10 cellular contexts compared by ENCODE assay signal in the genomic region with DNA sequence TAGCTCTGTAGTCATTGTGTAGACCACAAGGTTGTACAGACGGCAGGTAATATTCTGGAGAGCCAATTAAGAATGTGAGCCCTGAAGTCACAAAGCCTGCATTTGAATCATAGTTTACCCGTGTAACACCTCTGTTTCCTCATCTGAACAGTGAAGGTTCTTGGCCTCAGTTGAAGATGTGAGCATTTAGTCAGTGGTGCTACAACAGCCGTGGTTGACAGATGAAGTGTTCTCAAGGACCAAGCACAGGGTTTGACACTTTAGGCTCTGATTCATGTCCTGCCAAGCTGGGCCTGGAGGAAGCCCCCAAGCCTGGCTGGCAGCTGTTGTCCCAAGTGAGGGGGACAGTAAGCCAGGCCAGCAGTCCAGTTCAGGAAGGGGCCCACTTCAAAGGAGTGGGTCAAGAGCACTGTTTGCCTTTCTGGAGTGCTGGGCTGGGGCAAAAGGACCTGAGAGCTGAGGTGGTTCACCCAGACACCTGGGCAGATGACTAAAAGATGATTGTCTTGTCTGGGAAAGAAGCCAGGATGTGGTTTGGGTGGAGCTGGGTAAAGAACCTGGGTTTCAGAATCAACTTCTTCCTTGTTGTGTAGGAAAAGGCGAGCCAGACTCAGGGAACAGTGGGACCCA. TPM values are rescaled to one million over a fixed set of nuclear protein-coding genes. Genes with fewer than 3 reads are reported as not detected.
DNase-seq lines count a peak whose midpoint lies in the region; FAIRE-seq and TF ChIP-seq lines count a peak whose summit lies in the region.
"Had no signal": no experiment of that assay in that cellular context is flagged by ENCODE, and none has a peak within 500 bp of the region (broad histone marks: within the 10 kb centered on the region; RNA-seq: fewer than 3 reads in every experiment).

No MANE protein-coding gene starts in this region.

- DNase-seq in HS-5 (ENCODE audit: low read depth) = peak; percentile 37
- peak; percentile 73 for DNase-seq in SW480 (ENCODE audit: low spot score)
- DNase-seq in bronchial epithelial cell (ENCODE audit: low read depth) = peak; percentile 98
- DNase-seq in D721Med (ENCODE audit: insufficient read length, low spot score) = no peak
- DNase-seq in HUDEP-2 (lab: John Stamatoyannopoulos, UW; ENCODE audit: unreplicated experiment in 76 of 76) = no peak
- DNase-seq in neural progenitor cell (ENCODE audit: low spot score) = no peak
- no peak for DNase-seq in NCI-H1105 treated with DMSO at 0.1 percent for 48 hours (lab: John Stamatoyannopoulos, UW)
- DNase-seq: NCI-H1436 treated with DMSO at 0.1 percent for 48 hours had no signal

- no peaks in the 10 kb centered on the region for H3F3A ChIP-seq in neural progenitor cell (ENCODE audit: low read depth)

- peaks cover 11% of the 10 kb centered on the region for H3K36me3 Mint-ChIP-seq in neural progenitor cell

- peak; percentile 23 for FAIRE-seq in bronchial epithelial cell (lab: Jason Lieb, UNC)
- FAIRE-seq in D721Med (lab: Jason Lieb, UNC) = no peak

- no peak overlapping the region for H3K27ac Mint-ChIP-seq in neural progenitor cell

- no peaks in the 10 kb centered on the region for H3K4me1 Mint-ChIP-seq in neural progenitor cell

- H3K9ac ChIP-seq in skeletal muscle satellite cell (ENCODE audit: low read depth, low read length) = peak overlapping the region; percentile 13
- H3K9ac ChIP-seq in neural progenitor cell = no peak overlapping the region

- H3K9me3 ChIP-seq in skeletal muscle satellite cell (replicated peaks; ENCODE audit: low read length) (no peaks in the 10 kb centered on the region), neural progenitor cell (ENCODE audit: low read depth) (no peaks in the 10 kb centered on the region)
- H3K9me3 ChIP-seq: neutrophil had no signal

- H3K27ac ChIP-seq in neural progenitor cell = no peak overlapping the region
- H3K27ac ChIP-seq: neutrophil had no signal

- no peak overlapping the region for H3K4me3 ChIP-seq in bronchial epithelial cell (ENCODE audit: low read depth, low read length)
- peak overlapping the region; percentile 8 for H3K4me3 ChIP-seq in skeletal muscle satellite cell (ENCODE audit: low read length)
- no peak overlapping the region for H3K4me3 ChIP-seq in neural progenitor cell

- H3K4me3 Mint-ChIP-seq in neural progenitor cell = no peak overlapping the region

- H3K4me1 ChIP-seq in skeletal muscle satellite cell (ENCODE audit: control insufficient read depth, insufficient read depth, low read length) (peaks cover 29% of the 10 kb centered on the region), neural progenitor cell (peaks cover 2% of the 10 kb centered on the region)

- peaks cover 3% of the 10 kb centered on the region for H3K27me3 Mint-ChIP-seq in neural progenitor cell (ENCODE audit: insufficient read depth, low read depth)

- no peak overlapping the region for H2AFZ ChIP-seq in neural progenitor cell (replicated peaks)

- H3K79me2 ChIP-seq in neural progenitor cell (ENCODE audit: low read depth) = no peaks in the 10 kb centered on the region

- H3K27me3 ChIP-seq in bronchial epithelial cell (ENCODE audit: control insufficient read depth, insufficient read depth, low read length) = no peaks in the 10 kb centered on the region
- H3K27me3 ChIP-seq in skeletal muscle satellite cell (ENCODE audit: control insufficient read depth, insufficient read depth, low read length) = no peaks in the 10 kb centered on the region
- H3K27me3 ChIP-seq in neural progenitor cell = no peaks in the 10 kb centered on the region
- H3K27me3 ChIP-seq: neutrophil had no signal

- H3K4me2 ChIP-seq in skeletal muscle satellite cell (ENCODE audit: low read length) (peak overlapping the region; percentile 24), neural progenitor cell (no peak overlapping the region)

- no peaks in the 10 kb centered on the region for H3K9me3 Mint-ChIP-seq in neural progenitor cell

- H4K20me1 ChIP-seq in neural progenitor cell (ENCODE audit: low read depth) = no peaks in the 10 kb centered on the region

- no peaks in the 10 kb centered on the region for H3K36me3 ChIP-seq in bronchial epithelial cell (ENCODE audit: control insufficient read depth, insufficient read depth, low read length)
- H3K36me3 ChIP-seq in skeletal muscle satellite cell (ENCODE audit: insufficient read depth, low read length) = peaks cover 15% of the 10 kb centered on the region
- no peaks in the 10 kb centered on the region for H3K36me3 ChIP-seq in neural progenitor cell

- TF ChIP-seq CTCF in bronchial epithelial cell (IDR thresholded peaks at IDR 0.05; ENCODE audit: insufficient read depth, low read length, severe bottlenecking) (no peak), D721Med (IDR thresholded peaks at IDR 0.05; ENCODE audit: insufficient read depth, missing control alignments) (no peak), neural progenitor cell (IDR thresholded peaks at IDR 0.05) (no peak)

RNA-seq across cellular contexts. Expression of gene FAXDC2, which starts 20.7 kb away (rescaled TPM):
- total RNA-seq in bronchial epithelial cell (0.13 and 1.1 TPM in 2 replicates), neural progenitor cell (ENCODE audit: low replicate concordance) (7.3 and 9.2 TPM in 2 replicates)
- 0.44 and 0.76 TPM in 2 replicates for total RNA-seq in skeletal muscle satellite cell (2012; rRNA removed)

RNA-seq across cellular contexts. Expression of gene CNOT8, which starts 28.7 kb away (rescaled TPM):
- total RNA-seq in bronchial epithelial cell (41.2 and 56.1 TPM in 2 replicates), neural progenitor cell (ENCODE audit: low replicate concordance) (81.8 and 90.8 TPM in 2 replicates)
- total RNA-seq in skeletal muscle satellite cell (2012; rRNA removed) = 40.1 and 54.0 TPM in 2 replicates

Comparison
In these comparisons a context has a peak if more than half of its experiments do, and no peak if none do; other contexts are left out.
1. DNase-seq: peak in HS-5 (single experiment), SW480 (single experiment) and bronchial epithelial cell (single experiment); none in D721Med (single experiment), HUDEP-2 (0 of 76), neural progenitor cell (single experiment) and NCI-H1105 treated with DMSO at 0.1 percent for 48 hours (single experiment).